ENCODE assay signal across 8 cellular contexts in the genomic region with DNA sequence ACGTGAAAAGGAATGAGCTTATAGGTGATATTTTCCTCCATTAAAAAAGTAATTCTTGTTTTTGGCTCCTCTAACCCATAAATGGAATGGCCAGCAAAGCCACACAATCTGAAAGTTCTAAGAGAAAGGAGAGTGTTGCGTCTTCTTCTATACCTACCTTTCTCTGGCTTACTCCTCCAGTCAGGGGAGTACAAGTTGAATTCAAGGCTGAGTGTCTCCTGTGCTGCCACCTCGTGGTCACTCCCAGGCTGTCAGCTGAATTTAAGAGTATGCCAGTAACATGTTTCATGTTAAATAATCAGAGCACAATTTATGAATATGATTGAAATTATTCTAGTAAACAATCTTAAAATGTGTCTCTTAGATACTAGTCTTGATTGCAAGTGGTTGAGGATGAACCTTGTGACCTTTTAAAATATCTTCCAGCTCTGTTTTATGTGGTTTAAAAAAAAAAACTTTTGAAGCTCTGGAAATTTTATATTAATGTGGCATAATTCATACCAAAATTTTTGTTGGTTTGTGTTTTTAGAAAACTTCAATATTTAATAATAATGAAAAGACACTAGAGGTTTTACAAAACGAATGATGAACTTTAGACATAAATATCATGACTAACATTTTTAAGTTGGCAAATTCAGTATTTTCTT. TPM values are rescaled to one million over a fixed set of nuclear protein-coding genes. Genes with fewer than 3 reads are reported as not detected.
DNase-seq lines count a peak whose midpoint lies in the region; ATAC-seq, FAIRE-seq and TF ChIP-seq lines count a peak whose summit lies in the region.

No MANE protein-coding gene starts in this region.

- H3K4me3 Mint-ChIP-seq in activated T-helper 2 cell treated with anti-CD3 and anti-CD28 coated beads, Interferon-gamma antibody, Interleukin-2, Interleukin-4, amounts not matched to agents 10 μg/mL and 5 μg/mL and 100 μg/mL, durations not matched to agents 14 hours and 24 hours and 36 hours (ENCODE audit: low read depth) = no peak overlapping the region

- H3K9me2 ChIP-seq in GM23248 (ENCODE audit: insufficient read depth) = no peaks in the 10 kb centered on the region

- no peak for TF ChIP-seq EP300 in tibial nerve (IDR thresholded peaks at IDR 0.05)

- H3K9ac ChIP-seq in GM23248 = no peak overlapping the region

- no peaks in the 10 kb centered on the region for H3K36me3 Mint-ChIP-seq in activated T-helper 2 cell treated with anti-CD3 and anti-CD28 coated beads, Interferon-gamma antibody, Interleukin-2, Interleukin-4, amounts not matched to agents 10 μg/mL and 5 μg/mL and 100 μg/mL, durations not matched to agents 14 hours and 24 hours and 36 hours (ENCODE audit: low read depth)

- 13 to 17% methylated on average over 4 of the region's 4 CpGs for WGBS in GM23248 (ENCODE audit: low coverage in 1 of 2, low lambda C conversion rate in 2 of 2, missing lambda C conversion rate in 2 of 2), 2 experiments
- 27 to 33% methylated on average over 4 of the region's 4 CpGs for WGBS in pancreas, 2 donors
- 44 to 45% methylated on average over 4 of the region's 4 CpGs for WGBS in tibial nerve, 2 donors

- H2AFZ ChIP-seq in GM23248 = no peak overlapping the region

- H3K4me2 ChIP-seq in GM23248 (ENCODE audit: unreplicated experiment) = no peak overlapping the region

- H3K4me3 ChIP-seq in GM23248 (no peak overlapping the region), RWPE2 (ENCODE audit: severe bottlenecking) (no peak overlapping the region), pancreas (no peak overlapping the region), tibial nerve (no peak overlapping the region)

- intact Hi-C loops in activated T-helper 2 cell treated with anti-CD3 and anti-CD28 coated beads, Interferon-gamma antibody, Interleukin-2, Interleukin-4, amounts not matched to agents 10 μg/mL and 5 μg/mL and 100 μg/mL, durations not matched to agents 14 hours and 24 hours and 36 hours (cut with micrococcal nuclease) = loop anchor here (1.0 to 2.0 kb wide), 2 partner anchors 120 to 208 kb away; no protein-coding TSS in a partner anchor
- intact Hi-C loops in pancreas (cut with DNase I) = loop anchor here in 2 of 3 donors (5.0 to 10.0 kb wide), 2 partner anchors 206 to 209 kb away; no protein-coding TSS in a partner anchor

- H3K9me3 Mint-ChIP-seq in activated T-helper 2 cell treated with anti-CD3 and anti-CD28 coated beads, Interferon-gamma antibody, Interleukin-2, Interleukin-4, amounts not matched to agents 10 μg/mL and 5 μg/mL and 100 μg/mL, durations not matched to agents 14 hours and 24 hours and 36 hours = no peaks in the 10 kb centered on the region

- in situ Hi-C loops in GM23248 (cut with MboI) = loop anchor here (10.0 kb wide), 1 partner anchor 206 kb away; no protein-coding TSS in a partner anchor

- no peaks in the 10 kb centered on the region for H3K36me3 ChIP-seq in GM23248 (ENCODE audit: low read depth)
- H3K36me3 ChIP-seq in RWPE2 (ENCODE audit: low read depth) = no peaks in the 10 kb centered on the region
- no peaks in the 10 kb centered on the region for H3K36me3 ChIP-seq in pancreas
- no peaks in the 10 kb centered on the region for H3K36me3 ChIP-seq in tibial nerve

- H3K27me3 ChIP-seq in GM23248 (replicated peaks; ENCODE audit: insufficient read depth) (no peaks in the 10 kb centered on the region), RWPE2 (ENCODE audit: insufficient read depth, poor library complexity, severe bottlenecking) (no peaks in the 10 kb centered on the region), pancreas (no peaks in the 10 kb centered on the region), tibial nerve (no peaks in the 10 kb centered on the region)

- H3F3A ChIP-seq in GM23248 (ENCODE audit: insufficient read depth) = no peaks in the 10 kb centered on the region

- peaks cover 9% of the 10 kb centered on the region; the same call in 1 of the 2 replicates for H3K4me1 ChIP-seq in GM23248 (ENCODE audit: insufficient read depth)
- H3K4me1 ChIP-seq in RWPE2 (ENCODE audit: insufficient read depth, poor library complexity, severe bottlenecking) = no peaks in the 10 kb centered on the region
- H3K4me1 ChIP-seq in pancreas = no peaks in the 10 kb centered on the region
- H3K4me1 ChIP-seq in tibial nerve = no peaks in the 10 kb centered on the region

- peaks cover 15% of the 10 kb centered on the region for H3K27me3 Mint-ChIP-seq in activated T-helper 2 cell treated with anti-CD3 and anti-CD28 coated beads, Interferon-gamma antibody, Interleukin-2, Interleukin-4, amounts not matched to agents 10 μg/mL and 5 μg/mL and 100 μg/mL, durations not matched to agents 14 hours and 24 hours and 36 hours (ENCODE audit: low read depth)

- peak; percentile 81 for TF ChIP-seq CTCF in RWPE2 (IDR thresholded peaks at IDR 0.05; ENCODE audit: poor library complexity, severe bottlenecking)
- peak; percentile 36 to 79 (median 68) for TF ChIP-seq CTCF in pancreas (IDR thresholded peaks at IDR 0.05)
- TF ChIP-seq CTCF in tibial nerve (IDR thresholded peaks at IDR 0.05) = peak; percentile 59 to 76 (median 67)

- ATAC-seq in RWPE2 (ENCODE audit: low read depth) (peak; percentile 56; the same call in 2 of the 3 replicates), pancreas (peak; percentile 63 to 97 (median 92))

- no peak overlapping the region for H3K27ac ChIP-seq in GM23248
- no peak overlapping the region for H3K27ac ChIP-seq in RWPE2 (ENCODE audit: poor library complexity, severe bottlenecking)
- no peak overlapping the region for H3K27ac ChIP-seq in pancreas
- H3K27ac ChIP-seq in tibial nerve = no peak overlapping the region

- no peaks in the 10 kb centered on the region for H3K4me1 Mint-ChIP-seq in activated T-helper 2 cell treated with anti-CD3 and anti-CD28 coated beads, Interferon-gamma antibody, Interleukin-2, Interleukin-4, amounts not matched to agents 10 μg/mL and 5 μg/mL and 100 μg/mL, durations not matched to agents 14 hours and 24 hours and 36 hours (ENCODE audit: low read depth)

- H3K9me3 ChIP-seq in GM23248 (ENCODE audit: low read depth) (no peaks in the 10 kb centered on the region), RWPE2 (ENCODE audit: severe bottlenecking) (no peaks in the 10 kb centered on the region), pancreas (no peaks in the 10 kb centered on the region), tibial nerve (no peaks in the 10 kb centered on the region)

- TF ChIP-seq POLR2A in tibial nerve (IDR thresholded peaks at IDR 0.05) = no peak

- no peaks in the 10 kb centered on the region for H4K20me1 ChIP-seq in GM23248 (ENCODE audit: insufficient read depth)

- H3K27ac Mint-ChIP-seq in activated T-helper 2 cell treated with anti-CD3 and anti-CD28 coated beads, Interferon-gamma antibody, Interleukin-2, Interleukin-4, amounts not matched to agents 10 μg/mL and 5 μg/mL and 100 μg/mL, durations not matched to agents 14 hours and 24 hours and 36 hours = no peak overlapping the region

- DNase-seq in EL = peak; percentile 76
- DNase-seq in GM23248 = peak; percentile 76
- peak; percentile 68 for DNase-seq in LHCN-M2 (ENCODE audit: low read depth)
- DNase-seq in RWPE2 (ENCODE audit: low spot score) = no peak
- peak; percentile 42 for DNase-seq in activated T-helper 2 cell treated with anti-CD3 and anti-CD28 coated beads, Interferon-gamma antibody, Interleukin-2, Interleukin-4, amounts not matched to agents 10 μg/mL and 5 μg/mL and 100 μg/mL, durations not matched to agents 14 hours and 24 hours and 36 hours (ENCODE audit: low spot score)
- DNase-seq in foreskin melanocyte = peak; percentile 54
- DNase-seq in pancreas = peak; percentile 37 to 82 (median 60)
- peak; percentile 63 to 85 for DNase-seq in tibial nerve (ENCODE audit: low spot score in 2 of 2)

- peak; percentile 68 for FAIRE-seq in pancreas (lab: Jason Lieb, UNC)

- no peaks in the 10 kb centered on the region for H3K79me2 ChIP-seq in GM23248 (ENCODE audit: insufficient read depth)

RNA-seq across cellular contexts. Expression of gene PTHLH, which starts 31.7 kb away (rescaled TPM):
- total RNA-seq in GM23248 (2014; rRNA removed; shearing (Covaris generic)) = 0.51 and 6.4 TPM in 2 replicates
- polyA plus RNA-seq in GM23248 (2016; fragmentation: Nextera tagmentation; extraction: Ambion mirVana) (4.2 and 4.7 TPM in 2 replicates), pancreas (under 1 TPM; 0.15 to 0.89 TPM)
- total RNA-seq in LHCN-M2 (2014; rRNA removed) (0.51 and 0.63 TPM in 2 replicates), pancreas (under 1 TPM; 0.09 to 0.79 (median 0.27) TPM), tibial nerve (1 to 10 TPM in 3 of 4 donors, not detected in 1; 4.3 to 6.9 (median 6.8) TPM)
- 0.09 TPM for polyA plus RNA-seq in LHCN-M2 (2012)
- total RNA-seq in activated T-helper 2 cell treated with anti-CD3 and anti-CD28 coated beads, Interferon-gamma antibody, Interleukin-2, Interleukin-4, amounts not matched to agents 10 μg/mL and 5 μg/mL and 100 μg/mL, durations not matched to agents 14 hours and 24 hours and 36 hours = not detected in 2 replicates
